Comparison of ENCODE assay signal across 23 cellular contexts in the genomic region with DNA sequence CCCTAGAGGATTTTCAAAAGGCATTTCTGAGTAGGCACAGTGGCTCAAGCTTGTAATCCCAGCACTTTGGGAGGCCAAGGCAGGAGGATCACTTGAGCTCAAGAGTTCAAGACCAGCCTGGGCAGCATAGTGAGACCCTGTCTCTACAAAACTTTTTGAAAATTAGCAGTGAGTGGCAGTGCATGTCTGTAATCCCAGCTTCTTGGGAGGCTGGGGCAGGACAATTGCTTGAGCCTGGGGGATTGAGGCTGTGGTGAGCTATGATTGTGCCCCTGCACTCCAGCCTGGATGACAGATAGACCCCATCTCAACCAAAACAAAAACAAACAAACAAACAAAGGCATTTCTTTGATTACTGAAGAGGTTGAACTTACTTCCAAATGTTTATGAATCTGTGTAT.
DNase-seq lines count a peak whose midpoint lies in the region; ATAC-seq and TF ChIP-seq lines count a peak whose summit lies in the region.
"Had no signal": no experiment of that assay in that cellular context is flagged by ENCODE, and none has a peak within 500 bp of the region (broad histone marks: within the 10 kb centered on the region; RNA-seq: fewer than 3 reads in every experiment).

No MANE protein-coding gene starts in this region.

- peaks cover 16% of the 10 kb centered on the region for H3K27me3 Mint-ChIP-seq in endodermal cell (ENCODE audit: insufficient read depth)

- H3K36me3 ChIP-seq in endodermal cell (ENCODE audit: control insufficient read depth, insufficient read depth, low read length), result no peaks in the 10 kb centered on the region
- H3K36me3 ChIP-seq: BE2C, BLaER1 had no signal

- H3K9me3 Mint-ChIP-seq in endodermal cell, result peaks cover 15% of the 10 kb centered on the region

- H3K27ac ChIP-seq in coronary artery (no peak overlapping the region), endodermal cell (ENCODE audit: low read depth, low read length) (no peak overlapping the region)
- H3K27ac ChIP-seq: BLaER1 had no signal

- H3K4me1 Mint-ChIP-seq in endodermal cell, result no peaks in the 10 kb centered on the region
- H3K4me1 Mint-ChIP-seq: CD14-positive monocyte; CD8-positive, alpha-beta memory T cell had no signal

- TF ChIP-seq CTCF in coronary artery (IDR thresholded peaks at IDR 0.05), result no peak
- no peak for TF ChIP-seq CTCF in endodermal cell (conservative IDR thresholded peaks at IDR 0.05)

- H3K27me3 ChIP-seq in endodermal cell (ENCODE audit: control insufficient read depth, insufficient read depth, low read length, poor library complexity, severe bottlenecking), result peaks cover 4% of the 10 kb centered on the region
- H3K27me3 ChIP-seq: BE2C, BLaER1 had no signal

- no peaks in the 10 kb centered on the region for H3K4me1 ChIP-seq in endodermal cell (ENCODE audit: control insufficient read depth, insufficient read depth, low read length)

- H3K4me3 ChIP-seq in coronary artery (no peak overlapping the region), endodermal cell (ENCODE audit: low read length) (no peak overlapping the region)
- H3K4me3 ChIP-seq: BLaER1, GM12878 had no signal

- H3K9ac ChIP-seq in endodermal cell (ENCODE audit: extremely low read depth, low read length, poor library complexity, severe bottlenecking), result no peak overlapping the region
- H3K9ac ChIP-seq: BLaER1 had no signal

- ATAC-seq in stimulated activated naive CD8-positive, alpha-beta T cell treated with anti-CD3 and anti-CD28 coated beads, Interleukin-15, Interleukin-2, amounts not matched to agents 100 U/mL and 50 U/mL, for 24 hours, result no peak
- no peak for ATAC-seq in HG03565 (IDR thresholded peaks at IDR 0.05; ENCODE audit: unreplicated experiment)
- ATAC-seq: GM12878 had no signal

- no peaks in the 10 kb centered on the region for H3K36me3 Mint-ChIP-seq in endodermal cell (ENCODE audit: low read depth)
- H3K36me3 Mint-ChIP-seq: CD14-positive monocyte; CD4-positive, CD25-positive, alpha-beta regulatory T cell had no signal

- H3K9me3 ChIP-seq in endodermal cell (ENCODE audit: control insufficient read depth, low read length), result peaks cover 4% of the 10 kb centered on the region

- H3K27ac Mint-ChIP-seq in endodermal cell, result no peak overlapping the region
- H3K27ac Mint-ChIP-seq: CD14-positive monocyte; CD4-positive, CD25-positive, alpha-beta regulatory T cell had no signal

- H3K4me3 Mint-ChIP-seq in endodermal cell, result no peak overlapping the region
- H3K4me3 Mint-ChIP-seq: CD14-positive monocyte; CD4-positive, alpha-beta memory T cell; CD8-positive, alpha-beta memory T cell had no signal

- DNase-seq in coronary artery (ENCODE audit: low spot score) (peak; percentile 21), endodermal cell (peak; percentile 16), ureter (ENCODE audit: low spot score) (peak; percentile 14)
- DNase-seq in stimulated activated naive CD8-positive, alpha-beta T cell treated with anti-CD3 and anti-CD28 coated beads, Interleukin-15, Interleukin-2, amounts not matched to agents 100 U/mL and 50 U/mL, for 24 hours, result no peak
- DNase-seq: 8988T; ACHN; BE2C; C1 segment of cervical spinal cord; CD4-positive, alpha-beta memory T cell; CD4-positive, CD25-positive, alpha-beta regulatory T cell; CD8-positive, alpha-beta memory T cell; COR-L47; DMS 273 treated with DMSO at 0.1 percent for 48 hours; DMS153; DMS53; DMS79; DND-41; EL; GDM1 had no signal
